ENCODE assay signal across 8 cellular contexts in genomic region chrX:118254611-118255010, GRCh38.
DNase-seq lines count a peak whose midpoint lies in the region; ATAC-seq and TF ChIP-seq lines count a peak whose summit lies in the region.

No MANE protein-coding gene starts in this region.

- no CpG with 5 or more reads among the region's 2 CpGs for WGBS in mesenchymal stem cell
- WGBS in tibial nerve, 2 donors, result 1 to 2% methylated on average over 2 of the region's 2 CpGs

- H3K4me1 ChIP-seq in mesenchymal stem cell (ENCODE audit: control insufficient read depth, insufficient read depth, low read depth, low read length) (no peaks in the 10 kb centered on the region), tibial nerve (no peaks in the 10 kb centered on the region)

- TF ChIP-seq EP300 in tibial nerve (IDR thresholded peaks at IDR 0.05), result no peak

- no peak overlapping the region for H3K14ac ChIP-seq in mesenchymal stem cell (ENCODE audit: low read length in 2 of 2)

- H3K18ac ChIP-seq in mesenchymal stem cell (ENCODE audit: low read depth in 1 of 2, low read length in 2 of 2), result no peak overlapping the region

- no peak overlapping the region for H3K23ac ChIP-seq in mesenchymal stem cell (ENCODE audit: low read length in 2 of 2)

- no peak overlapping the region for H2AFZ ChIP-seq in mesenchymal stem cell (ENCODE audit: low read depth, low read length)

- no peak overlapping the region for H3K4me2 ChIP-seq in mesenchymal stem cell (ENCODE audit: low read length, poor library complexity, severe bottlenecking)

- no peak overlapping the region for H4K8ac ChIP-seq in mesenchymal stem cell (ENCODE audit: low read length)

- ATAC-seq in GM21360 (IDR thresholded peaks at IDR 0.05; ENCODE audit: unreplicated experiment), result peak; percentile 73

- H2BK15ac ChIP-seq in mesenchymal stem cell (ENCODE audit: low read depth, poor library complexity, severe bottlenecking), result no peak overlapping the region

- no peak for TF ChIP-seq POLR2A in tibial nerve (IDR thresholded peaks at IDR 0.05)

- H3K4me3 ChIP-seq in mesenchymal stem cell (ENCODE audit: insufficient read depth in 1 of 2, low read depth in 1 of 2, low read length in 2 of 2), result no peak overlapping the region
- no peak overlapping the region for H3K4me3 ChIP-seq in tibial nerve

- H4K91ac ChIP-seq in mesenchymal stem cell (ENCODE audit: low read length), result no peak overlapping the region

- no peak overlapping the region for H3K9ac ChIP-seq in mesenchymal stem cell (ENCODE audit: low read length)

- H2BK120ac ChIP-seq in mesenchymal stem cell (ENCODE audit: low read depth, low read length), result no peak overlapping the region

- TF ChIP-seq CTCF in tibial nerve (IDR thresholded peaks at IDR 0.05), result peak; percentile 52 to 74 (median 66)

- H2AK5ac ChIP-seq in mesenchymal stem cell (ENCODE audit: low read length, severe bottlenecking), result no peak overlapping the region

- H2BK12ac ChIP-seq in mesenchymal stem cell (ENCODE audit: low read length in 2 of 2), result no peak overlapping the region

- peak; percentile 6 for DNase-seq in DMS114 treated with DMSO at 0.1 percent for 48 hours (lab: John Stamatoyannopoulos, UW; ENCODE audit: unreplicated experiment)
- DNase-seq in NCI-H1092 (lab: John Stamatoyannopoulos, UW), result peak; percentile 45
- peak; percentile 2 for DNase-seq in T1000 (lab: John Stamatoyannopoulos, UW)
- peak; percentile 61 for DNase-seq in dermis blood vessel endothelial cell
- DNase-seq in mesenchymal stem cell, result peak; percentile 26
- DNase-seq in tibial nerve (ENCODE audit: low spot score in 2 of 2), result peak; percentile 49 to 84
- DNase-seq in cerebellar nuclear complex (lab: John Stamatoyannopoulos, UW), result no peak

- H3K4ac ChIP-seq in mesenchymal stem cell (ENCODE audit: low read depth in 1 of 2, low read length in 2 of 2), result no peak overlapping the region

- H2BK5ac ChIP-seq in mesenchymal stem cell (ENCODE audit: low read depth, low read length, poor library complexity, severe bottlenecking), result no peak overlapping the region

- H3K27me3 ChIP-seq in mesenchymal stem cell (ENCODE audit: control insufficient read depth in 1 of 2, insufficient read depth in 1 of 2, low read length in 2 of 2) (peaks cover 0 to 9% of the 10 kb centered on the region in 2 experiments), tibial nerve (no peaks in the 10 kb centered on the region)

- H3K36me3 ChIP-seq in mesenchymal stem cell (ENCODE audit: control insufficient read depth in 1 of 2, insufficient read depth in 2 of 2, low read depth in 1 of 2, low read length in 2 of 2) (no peaks in the 10 kb centered on the region), tibial nerve (no peaks in the 10 kb centered on the region)

- H3K79me1 ChIP-seq in mesenchymal stem cell (replicated peaks; ENCODE audit: low read length, poor library complexity, severe bottlenecking), result no peaks in the 10 kb centered on the region

- H3K9me3 ChIP-seq in mesenchymal stem cell (ENCODE audit: control insufficient read depth, low read length), result no peaks in the 10 kb centered on the region
- no peaks in the 10 kb centered on the region for H3K9me3 ChIP-seq in tibial nerve

- H3K27ac ChIP-seq in mesenchymal stem cell (ENCODE audit: low read length, poor library complexity, severe bottlenecking) (no peak overlapping the region), tibial nerve (no peak overlapping the region)

Comparison
In these comparisons a context has a peak if more than half of its experiments do, and no peak if none do; other contexts are left out.
1. DNase-seq: peak in DMS114 treated with DMSO at 0.1 percent for 48 hours (single experiment), NCI-H1092 (single experiment), T1000 (single experiment), dermis blood vessel endothelial cell (single experiment), mesenchymal stem cell (single experiment) and tibial nerve (2 of 2); none in cerebellar nuclear complex (0 of 2).